8 cellular contexts compared by ENCODE assay signal in genomic region chr19:2475702-2476450, GRCh38. TPM values are rescaled to one million over a fixed set of nuclear protein-coding genes. Genes with fewer than 3 reads are reported as not detected.
A peak's percentile ranks its signal among the peaks of the same experiment; 100 is the strongest.
DNase-seq lines count a peak whose midpoint lies in the region; ATAC-seq and TF ChIP-seq lines count a peak whose summit lies in the region.

Gene GADD45B, plus strand, starts transcription at chr19:2476127. Its CDS starts 232 bp downstream, at chr19:2476359.

- H3K4me2 ChIP-seq in Loucy (ENCODE audit: low read depth, low read length, poor library complexity, severe bottlenecking): peak within 1 kb of the TSS; percentile 96

- H3K36me3 Mint-ChIP-seq in natural killer cell treated with Interleukin-12 subunit alpha and Interleukin-12 subunit beta and Interleukin-15 and Interleukin-18, amount 100 ng/mL, for 72 hours: peaks cover 28% of the 10 kb centered on the region

- no peaks in the 10 kb centered on the region for H3K9me3 Mint-ChIP-seq in natural killer cell treated with Interleukin-12 subunit alpha and Interleukin-12 subunit beta and Interleukin-15 and Interleukin-18, amount 100 ng/mL, for 72 hours

- no peaks in the 10 kb centered on the region for H3K27me3 ChIP-seq in Loucy (ENCODE audit: insufficient read depth, low read length, poor library complexity, severe bottlenecking)

- H3K36me3 ChIP-seq in Loucy (ENCODE audit: insufficient read depth, low read length): no peaks in the 10 kb centered on the region

- peak within 1 kb of the TSS; percentile 80 for H3K4me3 ChIP-seq in Loucy (ENCODE audit: low read length, poor library complexity, severe bottlenecking)

- peak; percentile 71 to 82 for ATAC-seq in natural killer cell treated with Interleukin-12 subunit alpha and Interleukin-12 subunit beta and Interleukin-15 and Interleukin-18, amount 100 ng/mL, for 72 hours

- no peaks in the 10 kb centered on the region for H3K9me2 ChIP-seq in Loucy (replicated peaks; ENCODE audit: low read depth, low read length)

- H3K4me3 Mint-ChIP-seq in natural killer cell treated with Interleukin-12 subunit alpha and Interleukin-12 subunit beta and Interleukin-15 and Interleukin-18, amount 100 ng/mL, for 72 hours: peak within 1 kb of the TSS; percentile 99

- H3F3A ChIP-seq in Loucy (ENCODE audit: low read depth): no peaks in the 10 kb centered on the region

- no peak for TF ChIP-seq CTCF in Loucy (conservative IDR thresholded peaks at IDR 0.05; ENCODE audit: low read length)

- peaks cover 21% of the 10 kb centered on the region for H3K79me2 ChIP-seq in Loucy (ENCODE audit: insufficient read depth, low read length)

- H4K20me1 ChIP-seq in Loucy (ENCODE audit: insufficient read depth, low read length, poor library complexity, severe bottlenecking): peaks cover 22% of the 10 kb centered on the region

- H3K4me1 Mint-ChIP-seq in natural killer cell treated with Interleukin-12 subunit alpha and Interleukin-12 subunit beta and Interleukin-15 and Interleukin-18, amount 100 ng/mL, for 72 hours (ENCODE audit: low read depth in 2 of 2): peaks cover 10 to 35% of the 10 kb centered on the region in 2 donors

- peak within 1 kb of the TSS; percentile 90 to 99 for H3K27ac Mint-ChIP-seq in natural killer cell treated with Interleukin-12 subunit alpha and Interleukin-12 subunit beta and Interleukin-15 and Interleukin-18, amount 100 ng/mL, for 72 hours

- peaks cover 26% of the 10 kb centered on the region for H3K4me1 ChIP-seq in Loucy (ENCODE audit: insufficient read depth, low read length, poor library complexity, severe bottlenecking)

- peak within 1 kb of the TSS; percentile 81 for H3K9ac ChIP-seq in Loucy (ENCODE audit: low read depth, low read length, poor library complexity, severe bottlenecking)

- no peaks in the 10 kb centered on the region for H3K27me3 Mint-ChIP-seq in natural killer cell treated with Interleukin-12 subunit alpha and Interleukin-12 subunit beta and Interleukin-15 and Interleukin-18, amount 100 ng/mL, for 72 hours

- peak; percentile 98 for DNase-seq in Daoy (ENCODE audit: low read depth)
- DNase-seq in H4 (ENCODE audit: low spot score): peak; percentile 96
- peak; percentile 89 for DNase-seq in SHP77 (lab: John Stamatoyannopoulos, UW)
- peak; percentile 94 for DNase-seq in activated T-helper 9 cell treated with anti-CD3 and anti-CD28 coated beads, Interleukin-2, amount 50 U/mL, for 16 hours (ENCODE audit: low read depth)
- peak; percentile 99 for DNase-seq in fibroblast of peridontal ligament (ENCODE audit: extremely low read depth)
- peak; percentile 100 for DNase-seq in natural killer cell treated with Interleukin-12 subunit alpha and Interleukin-12 subunit beta and Interleukin-15 and Interleukin-18, amount 100 ng/mL, for 72 hours (ENCODE audit: low spot score)
- peak; percentile 93 for DNase-seq in stimulated activated naive CD4-positive, alpha-beta T cell treated with Interleukin-2 at 50 U/mL for 16 hours (lab: John Stamatoyannopoulos, UW)

- H2AFZ ChIP-seq in Loucy (ENCODE audit: low read length): peak within 1 kb of the TSS; percentile 71; the same call in 1 of the 2 replicates

- H3K9me3 ChIP-seq in Loucy (ENCODE audit: insufficient read depth, low read depth, low read length): no peaks in the 10 kb centered on the region

RNA-seq across cellular contexts. Expression of gene GADD45B, which starts in this region (rescaled TPM):
- total RNA-seq in Daoy (2014; rRNA removed; shearing (Covaris generic)): 70.5 and 85.9 TPM in 2 replicates
- total RNA-seq in H4 (2014; rRNA removed; shearing (Covaris generic)): 14.3 and 82.3 TPM in 2 replicates
- 100 to 1,000 TPM; 233 to 784 TPM for total RNA-seq in natural killer cell treated with Interleukin-12 subunit alpha and Interleukin-12 subunit beta and Interleukin-15 and Interleukin-18, amount 100 ng/mL, for 72 hours

Comparison
In these comparisons a context has a peak if more than half of its experiments do, and no peak if none do; other contexts are left out.
1. Peak in every context shown above with its lines: DNase-seq, ATAC-seq and H3K4me3 ChIP-seq.